In the genomic region with DNA sequence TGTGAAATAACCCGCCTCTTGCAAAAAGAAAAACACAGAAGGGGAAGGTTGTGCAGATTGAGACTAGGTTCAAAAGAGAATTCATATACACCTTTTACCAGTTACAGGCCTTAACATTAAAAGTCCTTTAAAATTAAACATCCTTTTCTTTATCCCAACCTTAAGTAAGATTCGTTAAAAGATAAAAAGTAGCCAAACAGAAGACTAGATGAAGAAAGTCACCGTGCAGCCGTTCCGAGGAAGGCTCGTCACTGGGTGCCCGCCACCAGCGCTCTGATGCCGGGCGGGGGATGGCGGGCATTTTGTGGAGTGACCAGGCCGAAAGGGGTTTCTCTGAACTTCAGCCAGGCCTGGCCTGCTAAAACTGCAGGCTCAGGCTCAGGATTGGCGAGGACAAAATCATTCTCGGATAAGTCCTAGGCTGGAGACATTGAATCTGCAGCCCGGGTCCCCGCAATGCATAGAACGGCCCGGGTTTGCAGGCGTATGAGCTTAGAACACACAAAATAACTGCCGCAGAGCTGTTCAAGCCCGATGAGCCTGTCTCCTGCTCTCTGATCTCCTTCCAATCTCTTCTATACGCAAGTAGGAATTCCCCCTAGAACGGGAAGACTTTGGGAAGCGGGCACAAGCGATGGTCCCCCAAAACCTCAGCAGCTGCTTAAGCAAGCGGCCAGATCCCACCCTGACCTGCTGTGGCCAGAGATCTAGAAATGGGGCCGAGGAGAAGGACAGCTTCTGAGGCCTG, we compare ENCODE assay signal across 13 cellular contexts. TPM values are rescaled to one million over a fixed set of nuclear protein-coding genes. Genes with fewer than 3 reads are reported as not detected.
DNase-seq lines count a peak whose midpoint lies in the region; ATAC-seq and TF ChIP-seq lines count a peak whose summit lies in the region.
"Had no signal": no experiment of that assay in that cellular context is flagged by ENCODE, and none has a peak within 500 bp of the region (broad histone marks: within the 10 kb centered on the region; RNA-seq: fewer than 3 reads in every experiment).

No MANE protein-coding gene starts in this region.

- H3K4ac ChIP-seq in IMR-90 (ENCODE audit: low read depth, low read length), result peak overlapping the region; percentile 97
- H3K4ac ChIP-seq in neuronal stem cell (ENCODE audit: low read length), result no peak overlapping the region

- H4K20me1 ChIP-seq in IMR-90 (ENCODE audit: insufficient read depth, low read length), result peaks cover 3% of the 10 kb centered on the region; the same call in 1 of the 2 replicates

- dilution Hi-C loops in IMR-90 (cut with HindIII; ENCODE audit: low sequenced_read_pairs, unreplicated experiment), result no loop called here

- TF ChIP-seq POLR2A in IMR-90 (IDR thresholded peaks at IDR 0.05; ENCODE audit: low read depth, low read length) (no peak), esophagus squamous epithelium (IDR thresholded peaks at IDR 0.05) (no peak)

- peak overlapping the region; percentile 91 for H4K91ac ChIP-seq in IMR-90 (ENCODE audit: insufficient read depth, low read depth, low read length)
- H4K91ac ChIP-seq in neuronal stem cell (ENCODE audit: low read depth, low read length, poor library complexity), result no peak overlapping the region

- H2AFZ ChIP-seq in IMR-90 (replicated peaks; ENCODE audit: low read length, poor library complexity) (peak overlapping the region; percentile 66), neuronal stem cell (ENCODE audit: low read length) (peak overlapping the region; percentile 59)

- peaks cover 18% of the 10 kb centered on the region; the same call in 1 of the 2 replicates for H3K36me3 ChIP-seq in IMR-90 (ENCODE audit: control insufficient read depth, insufficient read depth, low read length)
- H3K36me3 ChIP-seq in esophagus squamous epithelium, result no peaks in the 10 kb centered on the region
- no peaks in the 10 kb centered on the region for H3K36me3 ChIP-seq in neuronal stem cell (replicated peaks in 1 of 2; ENCODE audit: control insufficient read depth in 2 of 2, insufficient read depth in 2 of 2, low read length in 2 of 2)

- H3K4me3 Mint-ChIP-seq in stimulated activated effector memory CD8-positive, alpha-beta T cell treated with anti-CD3 and anti-CD28 coated beads, Interleukin-12 subunit alpha, Interleukin-12 subunit beta, amount 100 ng/mL, for 72 hours, result no peak overlapping the region
- no peak overlapping the region for H3K4me3 Mint-ChIP-seq in CD4-positive, alpha-beta T cell

- peak overlapping the region; percentile 100 for H3K27ac ChIP-seq in IMR-90 (ENCODE audit: insufficient read depth, low read length)
- peak overlapping the region; percentile 59 to 88 (median 78) for H3K27ac ChIP-seq in esophagus squamous epithelium
- H3K27ac ChIP-seq in neuronal stem cell (replicated peaks; ENCODE audit: low read length), result no peak overlapping the region
- H3K27ac ChIP-seq in CD4-positive, alpha-beta T cell (ENCODE audit: low read depth, low read length), result no peak overlapping the region

- CTCF ChIA-PET in IMR-90 (lab: Yijun Ruan, JAX), result interaction anchor here (1.2 kb wide), 1 partner anchor 71 kb away, joined by 3 read pairs; no protein-coding TSS in a partner anchor
- CTCF ChIA-PET in CD4-positive, alpha-beta T cell (lab: Charles Lee), result no interaction called here

- 0% methylated on average over 13 of the region's 27 CpGs; no CpG with 5 or more reads in 1 of the 2 experiments for WGBS in IMR-90 (ENCODE audit: extremely low coverage in 2 of 2, insufficient read length in 1 of 2), 2 experiments
- 5 to 15% methylated on average over 11 to 12 of the region's 27 CpGs for WGBS in esophagus squamous epithelium, 2 donors
- WGBS in neuronal stem cell (ENCODE audit: extremely low coverage in 2 of 2, insufficient read length in 2 of 2, insufficient replicate concordance in 1 of 2), 2 donors, result no CpG with 5 or more reads among the region's 27 CpGs

- peak overlapping the region; percentile 76 for H2BK120ac ChIP-seq in IMR-90 (ENCODE audit: low read depth, low read length)
- no peak overlapping the region for H2BK120ac ChIP-seq in neuronal stem cell (ENCODE audit: low read depth, low read length)

- no peak for TF ChIP-seq CTCF in IMR-90 (conservative IDR thresholded peaks at IDR 0.05; ENCODE audit: low read depth, low read length)
- TF ChIP-seq CTCF in esophagus squamous epithelium (IDR thresholded peaks at IDR 0.05), result no peak
- no peak for TF ChIP-seq CTCF in CD4-positive, alpha-beta T cell (IDR thresholded peaks at IDR 0.05)

- peaks cover 11% of the 10 kb centered on the region for H3K4me1 ChIP-seq in IMR-90 (ENCODE audit: control insufficient read depth, insufficient read depth, low read length)
- peaks cover 0 to 47% (median 1%) of the 10 kb centered on the region in 3 donors for H3K4me1 ChIP-seq in esophagus squamous epithelium
- H3K4me1 ChIP-seq in neuronal stem cell (ENCODE audit: control insufficient read depth in 2 of 2, insufficient read depth in 1 of 2, low read depth in 1 of 2, low read length in 2 of 2), result no peaks in the 10 kb centered on the region

- H2BK15ac ChIP-seq in IMR-90 (ENCODE audit: low read depth, low read length) (0 out of 3 replicates have a peak overlapping the region, but pooled peaks have one; percentile 48), neuronal stem cell (ENCODE audit: low read length) (no peak overlapping the region)

- 0 out of 2 replicates have a peak overlapping the region, but pooled peaks have one; percentile 40 for H2BK20ac ChIP-seq in IMR-90 (ENCODE audit: low read depth, low read length)

- peaks cover 5% of the 10 kb centered on the region for H3K4me1 Mint-ChIP-seq in stimulated activated effector memory CD8-positive, alpha-beta T cell treated with anti-CD3 and anti-CD28 coated beads, Interleukin-12 subunit alpha, Interleukin-12 subunit beta, amount 100 ng/mL, for 72 hours
- H3K4me1 Mint-ChIP-seq in CD4-positive, alpha-beta T cell (ENCODE audit: low read depth), result peaks cover 4% of the 10 kb centered on the region

- H3K79me1 ChIP-seq in IMR-90 (ENCODE audit: low read depth in 1 of 2, low read length in 2 of 2) (peaks cover 0 to 5% of the 10 kb centered on the region in 2 experiments; a peak in 1 of 4 replicates), neuronal stem cell (ENCODE audit: low read depth, low read length) (no peaks in the 10 kb centered on the region)

- H3K4me3 ChIP-seq in IMR-90 (ENCODE audit: insufficient read depth, low read depth, low read length) (peak overlapping the region; percentile 97), esophagus squamous epithelium (peak overlapping the region; percentile 29 to 64 (median 48)), neuronal stem cell (ENCODE audit: low read length in 2 of 2) (no peak overlapping the region)

- no peak for ATAC-seq in IMR-90 (ENCODE audit: low read depth)
- no peak for ATAC-seq in stimulated activated effector memory CD8-positive, alpha-beta T cell treated with anti-CD3 and anti-CD28 coated beads, Interleukin-12 subunit alpha, Interleukin-12 subunit beta, amount 100 ng/mL, for 72 hours
- ATAC-seq in CD4-positive, alpha-beta T cell (ENCODE audit: poor library complexity), result no peak

- BruUV-seq in IMR-90 (replicated peaks; lab: Mats Ljungman, UMichigan), result no TSS peak

- peak overlapping the region; percentile 33; the same call in 1 of the 2 replicates for H4K5ac ChIP-seq in IMR-90 (ENCODE audit: low read depth, low read length)

- H3K23ac ChIP-seq in IMR-90 (ENCODE audit: low read depth, low read length) (peak overlapping the region; percentile 96), neuronal stem cell (ENCODE audit: low read depth, low read length, poor library complexity) (peak overlapping the region; percentile 17)

- H2BK5ac ChIP-seq in IMR-90 (ENCODE audit: low read depth, low read length, poor library complexity, severe bottlenecking) (peak overlapping the region; percentile 95), neuronal stem cell (ENCODE audit: low read length) (no peak overlapping the region)

- peak overlapping the region; percentile 28; the same call in 1 of the 2 replicates for H2AK5ac ChIP-seq in IMR-90 (ENCODE audit: low read depth, low read length)
- H2AK5ac ChIP-seq in neuronal stem cell (ENCODE audit: low read depth, low read length), result no peak overlapping the region

- in situ Hi-C loops in IMR-90 (cut with MboI; ENCODE audit: low sequenced_read_pairs), result loop anchor here (5.0 to 25.0 kb wide), 4 partner anchors 73 to 1217 kb away; a partner anchor contains a TSS

- H3K9me3 Mint-ChIP-seq in stimulated activated effector memory CD8-positive, alpha-beta T cell treated with anti-CD3 and anti-CD28 coated beads, Interleukin-12 subunit alpha, Interleukin-12 subunit beta, amount 100 ng/mL, for 72 hours, result no peaks in the 10 kb centered on the region
- H3K9me3 Mint-ChIP-seq in CD4-positive, alpha-beta T cell, result no peaks in the 10 kb centered on the region

- no peaks in the 10 kb centered on the region for H3K9me1 ChIP-seq in IMR-90 (ENCODE audit: insufficient read depth, low read length)

- no peaks in the 10 kb centered on the region for H3K36me3 Mint-ChIP-seq in stimulated activated effector memory CD8-positive, alpha-beta T cell treated with anti-CD3 and anti-CD28 coated beads, Interleukin-12 subunit alpha, Interleukin-12 subunit beta, amount 100 ng/mL, for 72 hours
- H3K36me3 Mint-ChIP-seq in CD4-positive, alpha-beta T cell (ENCODE audit: low read depth), result no peaks in the 10 kb centered on the region

- no peaks in the 10 kb centered on the region for H3K27me3 ChIP-seq in IMR-90 (ENCODE audit: control insufficient read depth, insufficient read depth, low read length)
- H3K27me3 ChIP-seq in esophagus squamous epithelium, result peaks cover 13 to 100% (median 31%) of the 10 kb centered on the region in 4 donors
- H3K27me3 ChIP-seq in neuronal stem cell (ENCODE audit: control insufficient read depth in 3 of 3, insufficient read depth in 3 of 3, low read depth in 1 of 3, low read length in 3 of 3), result peaks cover 83 to 100% (median 99%) of the 10 kb centered on the region in 3 experiments
- peaks cover 97% of the 10 kb centered on the region for H3K27me3 ChIP-seq in CD4-positive, alpha-beta T cell (ENCODE audit: control insufficient read depth, insufficient read depth, low read length)

- no peak overlapping the region for H2BK12ac ChIP-seq in neuronal stem cell (ENCODE audit: low read length)

- H3K9ac ChIP-seq in IMR-90 (ENCODE audit: low read depth, low read length) (peak overlapping the region; percentile 99), neuronal stem cell (ENCODE audit: low read depth, low read length, poor library complexity) (no peak overlapping the region)

- peak overlapping the region; percentile 92 for H3K56ac ChIP-seq in IMR-90 (ENCODE audit: extremely low read depth, insufficient read depth, low read length)

- H4K8ac ChIP-seq in IMR-90 (ENCODE audit: low read depth in 2 of 2, low read length in 2 of 2) (peak overlapping the region; percentile 49 to 63; a peak in 1 of 4 replicates), neuronal stem cell (ENCODE audit: low read depth, low read length) (no peak overlapping the region)

- H3K27ac Mint-ChIP-seq in stimulated activated effector memory CD8-positive, alpha-beta T cell treated with anti-CD3 and anti-CD28 coated beads, Interleukin-12 subunit alpha, Interleukin-12 subunit beta, amount 100 ng/mL, for 72 hours, result no peak overlapping the region
- no peak overlapping the region for H3K27ac Mint-ChIP-seq in CD4-positive, alpha-beta T cell

- H3K9me3 ChIP-seq in IMR-90 (ENCODE audit: control insufficient read depth, insufficient read depth, low read length) (no peaks in the 10 kb centered on the region), esophagus squamous epithelium (no peaks in the 10 kb centered on the region), neuronal stem cell (replicated peaks in 1 of 2; ENCODE audit: control insufficient read depth in 2 of 2, insufficient read depth in 1 of 2, low read depth in 1 of 2, low read length in 2 of 2) (peaks cover 0 to 2% of the 10 kb centered on the region in 2 donors)
- no peaks in the 10 kb centered on the region for H3K9me3 ChIP-seq in CD4-positive, alpha-beta T cell (ENCODE audit: control insufficient read depth, low read length)

- H3K18ac ChIP-seq in IMR-90 (ENCODE audit: low read depth, low read length) (peak overlapping the region; percentile 86), neuronal stem cell (ENCODE audit: low read length) (no peak overlapping the region)

- POLR2A ChIA-PET in IMR-90 (lab: Charles Lee; ENCODE audit: unreplicated experiment), result interaction anchor here (1.1 kb wide), 1 partner anchor 15 kb away, joined by 3 read pairs; no protein-coding TSS in a partner anchor
- POLR2A ChIA-PET in CD4-positive, alpha-beta T cell (lab: Charles Lee), result no interaction called here

- intact Hi-C loops in IMR-90 (cut with micrococcal nuclease), result loop anchor here (5.0 kb wide), 3 partner anchors 237 to 422 kb away; no protein-coding TSS in a partner anchor
- intact Hi-C loops in esophagus squamous epithelium (cut with DNase I), result no loop called here
- intact Hi-C loops in CD4-positive, alpha-beta T cell (cut with DNase I, micrococcal nuclease), result no loop called here

- peaks cover 92% of the 10 kb centered on the region for H3K27me3 Mint-ChIP-seq in CD4-positive, alpha-beta T cell

- H2AK9ac ChIP-seq in IMR-90 (replicated peaks; ENCODE audit: low read depth, low read length, poor library complexity), result peak overlapping the region; percentile 74

- peak overlapping the region; percentile 83 for H3K14ac ChIP-seq in IMR-90 (replicated peaks; ENCODE audit: low read depth, low read length)
- no peak overlapping the region for H3K14ac ChIP-seq in neuronal stem cell (ENCODE audit: low read length)

- H3K4me2 ChIP-seq in IMR-90 (ENCODE audit: low read depth, low read length) (peak overlapping the region; percentile 83), neuronal stem cell (ENCODE audit: insufficient read depth, low read length, poor library complexity, severe bottlenecking) (no peak overlapping the region)

- DNase-seq in ELF-1 (ENCODE audit: low read depth, low spot score) (peak; percentile 57), IMR-90 (peak; percentile 39), esophagus squamous epithelium (lab: John Stamatoyannopoulos, UW) (no peak), neuronal stem cell (ENCODE audit: low spot score) (peak; percentile 52), AG08396 (ENCODE audit: low spot score) (no peak), DMS153 (lab: John Stamatoyannopoulos, UW) (no peak)
- no peak for DNase-seq in stimulated activated effector memory CD8-positive, alpha-beta T cell treated with anti-CD3 and anti-CD28 coated beads, Interleukin-12 subunit alpha, Interleukin-12 subunit beta, amount 100 ng/mL, for 72 hours (ENCODE audit: low spot score in 2 of 2)
- DNase-seq in CD4-positive, alpha-beta T cell, result no peak
- DNase-seq: activated CD8-positive, alpha-beta memory T cell treated with anti-CD3 and anti-CD28 coated beads, Interleukin-2, amount 50 U/mL, for 48 hours; DMS 273 treated with DMSO at 0.1 percent for 48 hours; NCI-H2227 treated with DMSO at 0.1 percent for 48 hours; RPMI8226; substantia nigra had no signal

- no peak for TF ChIP-seq RAD21 in IMR-90 (IDR thresholded peaks at IDR 0.05; ENCODE audit: low read length)

RNA-seq across cellular contexts. Expression of a gene that starts 1.3 kb away (rescaled TPM):
- total RNA-seq in IMR-90 (2012; rRNA removed), result 10.8 and 13.3 TPM in 2 replicates
- 14.7 and 16.6 TPM in 2 replicates for polyA plus RNA-seq in IMR-90 (2012; rRNA removed)
- 8.9 and 16.8 TPM in 2 replicates for polyA plus RNA-seq in IMR-90 (2012; cell fraction: cytosol; rRNA removed)
- 36.1 and 51.2 TPM in 2 replicates for polyA plus RNA-seq in IMR-90 (2012; cell fraction: nucleus; rRNA removed; ENCODE audit: low replicate concordance)
- 1 to 10 TPM in 2 of 4 donors, under 1 TPM in 2; 0.38 to 2.9 (median 1.5) TPM for total RNA-seq in esophagus squamous epithelium
- not detected for polyA plus RNA-seq in neuronal stem cell (2013, experiment 1 of 2)
- not detected for polyA plus RNA-seq in neuronal stem cell (2013, experiment 2 of 2)
- total RNA-seq in CD4-positive, alpha-beta T cell, result not detected

Comparison
In these comparisons a context has a peak if more than half of its experiments do, and no peak if none do; other contexts are left out.
1. DNase-seq: peak in ELF-1 (single experiment), IMR-90 (single experiment) and neuronal stem cell (single experiment); none in esophagus squamous epithelium (single experiment), AG08396 (single experiment), stimulated activated effector memory CD8-positive, alpha-beta T cell treated with anti-CD3 and anti-CD28 coated beads, Interleukin-12 subunit alpha, Interleukin-12 subunit beta, amount 100 ng/mL, for 72 hours (0 of 2), CD4-positive, alpha-beta T cell (0 of 10) and DMS153 (single experiment).
2. H3K27ac ChIP-seq: peak in IMR-90 (single experiment) and esophagus squamous epithelium (4 of 4); none in neuronal stem cell (single experiment) and CD4-positive, alpha-beta T cell (single experiment).
3. H3K4me3 ChIP-seq: peak in IMR-90 (single experiment) and esophagus squamous epithelium (4 of 4); none in neuronal stem cell (0 of 2).